Comparison of ENCODE assay signal across 16 cellular contexts in genomic region chr11:73353422-73353821, GRCh38.
"Had no signal": no experiment of that assay in that cellular context is flagged by ENCODE, and none has a peak within 500 bp of the region (broad histone marks: within the 10 kb centered on the region; RNA-seq: fewer than 3 reads in every experiment).

No MANE protein-coding gene starts in this region.

- H3K27ac Mint-ChIP-seq: natural killer cell treated with Interleukin-12 subunit alpha and Interleukin-12 subunit beta and Interleukin-15 and Interleukin-18, amount 100 ng/mL, for 72 hours; WTC11 had no signal

- DNase-seq: activated CD4-positive, alpha-beta T cell treated with anti-CD3 and anti-CD28 coated beads for 4 hours; activated CD8-positive, alpha-beta memory T cell treated with anti-CD3 and anti-CD28 coated beads for 24 hours; activated naive CD4-positive, alpha-beta T cell treated with Interleukin-2 at 50 U/mL for 16 hours; cortex of kidney; effector CD8-positive, alpha-beta T cell; heart left ventricle; kidney; pancreas; stimulated activated naive CD4-positive, alpha-beta T cell treated with Interleukin-2 at 50 U/mL for 16 hours; trophoblast cell had no signal

- H3K4me1 Mint-ChIP-seq: central memory CD8-positive, alpha-beta T cell; WTC11 had no signal

- H3K36me3 Mint-ChIP-seq: natural killer cell treated with Interleukin-12 subunit alpha and Interleukin-12 subunit beta and Interleukin-15 and Interleukin-18, amount 100 ng/mL, for 72 hours; WTC11 had no signal

- H3K4me3 Mint-ChIP-seq: central memory CD8-positive, alpha-beta T cell; natural killer cell treated with Interleukin-12 subunit alpha and Interleukin-12 subunit beta and Interleukin-15 and Interleukin-18, amount 100 ng/mL, for 72 hours; WTC11 had no signal

- H3K27me3 Mint-ChIP-seq: natural killer cell treated with Interleukin-12 subunit alpha and Interleukin-12 subunit beta and Interleukin-15 and Interleukin-18, amount 100 ng/mL, for 72 hours had no signal

- ATAC-seq: esophagus mucosa; gastroesophageal sphincter; heart left ventricle; left lobe of liver; natural killer cell treated with Interleukin-12 subunit alpha and Interleukin-12 subunit beta and Interleukin-15 and Interleukin-18, amount 100 ng/mL, for 72 hours; pancreas; WTC11 had no signal

- H3K9me3 Mint-ChIP-seq: central memory CD8-positive, alpha-beta T cell; natural killer cell treated with Interleukin-12 subunit alpha and Interleukin-12 subunit beta and Interleukin-15 and Interleukin-18, amount 100 ng/mL, for 72 hours; WTC11 had no signal
